In the genomic region with DNA sequence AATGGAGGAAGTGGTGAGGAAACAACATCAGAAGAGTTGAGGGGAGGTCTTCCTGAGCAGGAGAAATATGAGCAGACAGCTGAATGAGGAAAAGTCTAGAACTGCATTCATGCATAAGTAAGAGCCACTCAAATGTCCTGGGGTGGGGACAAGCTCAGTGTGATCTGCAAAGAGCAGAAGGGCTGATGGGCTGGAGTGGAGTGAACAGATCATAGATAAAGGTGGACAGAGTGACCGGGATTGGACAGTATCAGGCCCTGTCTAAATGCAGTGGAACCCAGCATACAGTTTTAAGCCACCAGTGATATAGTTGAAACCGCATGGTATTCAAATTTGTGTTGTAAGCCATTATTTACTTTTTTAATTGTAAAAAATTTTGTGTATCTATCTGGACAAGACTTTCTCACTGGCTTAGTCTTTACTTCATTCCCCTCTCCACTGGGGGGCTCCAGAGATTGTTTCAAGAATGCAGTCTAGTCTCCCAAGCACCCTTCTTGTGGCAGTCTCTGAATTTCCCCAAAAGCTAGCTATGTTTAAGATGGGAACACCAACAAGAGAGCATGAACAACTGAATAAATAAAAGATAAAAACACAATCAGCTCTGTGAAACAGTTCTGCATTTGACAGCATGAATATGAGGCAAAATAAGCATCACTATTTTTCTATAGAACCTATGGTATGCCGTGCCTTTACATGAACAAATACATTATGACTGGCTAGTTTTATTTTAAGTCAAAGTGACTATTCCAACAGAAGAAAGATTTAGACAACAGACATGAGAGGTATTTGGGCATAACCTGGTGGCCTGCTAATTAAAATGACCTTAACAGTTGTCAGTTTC, we compare ENCODE assay signal across 9 cellular contexts. TPM values are rescaled to one million over a fixed set of nuclear protein-coding genes. Genes with fewer than 3 reads are reported as not detected.
DNase-seq lines count a peak whose midpoint lies in the region; ATAC-seq and TF ChIP-seq lines count a peak whose summit lies in the region.
"Had no signal": no experiment of that assay in that cellular context is flagged by ENCODE, and none has a peak within 500 bp of the region (broad histone marks: within the 10 kb centered on the region; RNA-seq: fewer than 3 reads in every experiment).

No MANE protein-coding gene starts in this region.

- peak; percentile 19 to 53 for DNase-seq in NCI-H524 (lab: John Stamatoyannopoulos, UW)
- no peak for DNase-seq in NCI-H524 treated with DMSO at 0.1 percent for 48 hours (lab: John Stamatoyannopoulos, UW)
- peak; percentile 27 for DNase-seq in HuH-7.5 (ENCODE audit: low spot score)
- peak; percentile 52 to 57 for DNase-seq in SJSA1 (ENCODE audit: low read depth in 1 of 2, low spot score in 2 of 2)
- DNase-seq in fibroblast of villous mesenchyme (ENCODE audit: low read depth) = peak; percentile 56
- DNase-seq in pulmonary artery endothelial cell (ENCODE audit: low read depth, low spot score) = peak; percentile 5
- DNase-seq in activated naive CD4-positive, alpha-beta T cell (lab: John Stamatoyannopoulos, UW) = no peak
- DNase-seq: activated naive CD8-positive, alpha-beta T cell treated with anti-CD3 and anti-CD28 coated beads, Interleukin-2, amount 10 ng/mL, durations not matched to agents 7 days and 5 days had no signal

- H3K4me1 ChIP-seq in SJSA1 (replicated peaks) = no peaks in the 10 kb centered on the region

- H3K27me3 ChIP-seq in SJSA1 (replicated peaks) = no peaks in the 10 kb centered on the region

- no peak for ATAC-seq in GM21786 (IDR thresholded peaks at IDR 0.05; ENCODE audit: unreplicated experiment)

- peak; percentile 76 for TF ChIP-seq CTCF in fibroblast of villous mesenchyme (IDR thresholded peaks at IDR 0.05; ENCODE audit: insufficient read depth, low read depth, low read length)

- H3K36me3 ChIP-seq in SJSA1 = no peaks in the 10 kb centered on the region

- H3K27ac ChIP-seq in SJSA1 = no peak overlapping the region

- H3K9me3 ChIP-seq in SJSA1 (replicated peaks) = no peaks in the 10 kb centered on the region

- no peak overlapping the region for H3K4me3 ChIP-seq in SJSA1
- H3K4me3 ChIP-seq in fibroblast of villous mesenchyme (ENCODE audit: low read depth, low read length) = no peak overlapping the region

RNA-seq across cellular contexts. Expression of gene STK32A, which starts 10.7 kb away (rescaled TPM):
- 0.05 TPM in 1 of 2 replicates, not detected in the other for total RNA-seq in SJSA1 (2014; rRNA removed; shearing (Covaris generic))
- total RNA-seq in fibroblast of villous mesenchyme = 0.97 and 2.2 TPM in 2 replicates
- 0.18 and 0.20 TPM in 2 replicates for total RNA-seq in pulmonary artery endothelial cell
- total RNA-seq: activated naive CD8-positive, alpha-beta T cell treated with anti-CD3 and anti-CD28 coated beads, Interleukin-2, amount 10 ng/mL, durations not matched to agents 7 days and 5 days had no signal

Comparison
In these comparisons a context has a peak if more than half of its experiments do, and no peak if none do; other contexts are left out.
1. DNase-seq: peak in NCI-H524 (2 of 2), HuH-7.5 (single experiment), SJSA1 (2 of 2), fibroblast of villous mesenchyme (single experiment) and pulmonary artery endothelial cell (single experiment); none in NCI-H524 treated with DMSO at 0.1 percent for 48 hours (single experiment) and activated naive CD4-positive, alpha-beta T cell (0 of 4).